1 cellular context compared by ENCODE assay signal in genomic region chr6:505374-505773, GRCh38.
TF ChIP-seq lines count a peak whose summit lies in the region.

No MANE protein-coding gene starts in this region.

TF ChIP-seq in GM23338, 12 proteins besides CTCF, POLR2A, EP300 and RAD21:
- no peak for TF ChIP-seq ETS1 (IDR thresholded peaks at IDR 0.05)
- TF ChIP-seq EZH2phosphoT487 (IDR thresholded peaks at IDR 0.05; ENCODE audit: unreplicated experiment) = no peak
- no peak for TF ChIP-seq EZH2 (IDR thresholded peaks at IDR 0.05; ENCODE audit: low read depth, unreplicated experiment)
- TF ChIP-seq CREB1 (CRISPR knock-in tag; IDR thresholded peaks at IDR 0.05; ENCODE audit: low read depth) = no peak
- TF ChIP-seq ZNF114 (CRISPR knock-in tag; IDR thresholded peaks at IDR 0.05) = no peak
- TF ChIP-seq ZNF331 (CRISPR knock-in tag; IDR thresholded peaks at IDR 0.05; ENCODE audit: low read depth) = no peak
- TF ChIP-seq ZNF462 (CRISPR knock-in tag; IDR thresholded peaks at IDR 0.05) = no peak
